18 cellular contexts compared by ENCODE assay signal in the genomic region with DNA sequence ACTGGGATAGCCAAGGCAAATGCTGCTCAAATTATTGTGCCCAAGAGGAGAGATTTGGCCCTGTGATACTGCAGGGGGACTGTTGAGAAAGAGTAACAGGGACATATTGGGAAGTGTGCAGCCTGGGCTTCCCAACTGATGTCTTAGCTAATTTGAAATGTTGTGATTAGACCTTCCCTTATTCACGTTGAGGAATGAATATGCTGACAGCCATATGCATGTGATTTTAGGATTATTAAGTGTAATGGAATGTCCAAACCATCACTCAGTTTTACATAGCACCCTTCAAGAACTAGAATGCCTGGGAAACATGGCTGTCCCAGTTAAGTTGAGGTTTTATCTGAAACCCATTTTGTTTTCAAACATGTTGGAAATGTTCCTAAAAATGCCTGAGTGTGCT.
DNase-seq lines count a peak whose midpoint lies in the region; ATAC-seq, FAIRE-seq and TF ChIP-seq lines count a peak whose summit lies in the region.
"Had no signal": no experiment of that assay in that cellular context is flagged by ENCODE, and none has a peak within 500 bp of the region (broad histone marks: within the 10 kb centered on the region; RNA-seq: fewer than 3 reads in every experiment).

No MANE protein-coding gene starts in this region.

- H3K9me3 Mint-ChIP-seq in activated naive CD4-positive, alpha-beta T cell treated with anti-CD3 and anti-CD28 coated beads for 36 hours, result no peaks in the 10 kb centered on the region
- H3K9me3 Mint-ChIP-seq: central memory CD8-positive, alpha-beta T cell had no signal

- no peaks in the 10 kb centered on the region for H3K36me3 Mint-ChIP-seq in activated naive CD4-positive, alpha-beta T cell treated with anti-CD3 and anti-CD28 coated beads for 36 hours (ENCODE audit: low read depth)

- no peak for TF ChIP-seq POLR2A in H54 (IDR thresholded peaks at IDR 0.05; ENCODE audit: low read depth, low read length)
- TF ChIP-seq POLR2A in thyroid gland (IDR thresholded peaks at IDR 0.05), result no peak

- no peak for DNase-seq in H54 (ENCODE audit: insufficient read length, low spot score)
- DNase-seq in adipocyte (ENCODE audit: low read depth), result no peak
- peak; percentile 91 for DNase-seq in fibroblast of the aortic adventitia (ENCODE audit: low read depth)
- no peak for DNase-seq in thyroid gland
- no peak for DNase-seq in activated naive CD4-positive, alpha-beta T cell treated with anti-CD3 and anti-CD28 coated beads for 36 hours
- no peak for DNase-seq in C1 segment of cervical spinal cord (lab: John Stamatoyannopoulos, UW)
- DNase-seq in mesenteric fat pad (ENCODE audit: low spot score), result no peak
- DNase-seq: activated CD8-positive, alpha-beta T cell treated with anti-CD3 and anti-CD28 coated beads, Interleukin-2, amount 10 ng/mL, durations not matched to agents 7 days and 5 days; activated effector memory CD4-positive, alpha-beta T cell treated with anti-CD3 and anti-CD28 coated beads, Interleukin-2, amount 50 U/mL, for 16 hours; NCI-H1436; NCI-H510A treated with DMSO at 0.1 percent for 48 hours; Right ventricle myocardium superior; T1000; testis had no signal

- H3K27ac Mint-ChIP-seq in activated naive CD4-positive, alpha-beta T cell treated with anti-CD3 and anti-CD28 coated beads for 36 hours, result no peak overlapping the region
- H3K27ac Mint-ChIP-seq: activated CD8-positive, alpha-beta T cell treated with anti-CD3 and anti-CD28 coated beads, Interleukin-2, amount 10 ng/mL, durations not matched to agents 7 days and 5 days had no signal

- TF ChIP-seq CTCF in fibroblast of the aortic adventitia (IDR thresholded peaks at IDR 0.05; ENCODE audit: insufficient read depth, low read length) (no peak), thyroid gland (IDR thresholded peaks at IDR 0.05) (no peak)

- peak overlapping the region; percentile 76 for H3K9ac ChIP-seq in adipocyte (ENCODE audit: low read length)

- no peak for ATAC-seq in HG03025 (IDR thresholded peaks at IDR 0.05; ENCODE audit: low FRiP score, unreplicated experiment)
- ATAC-seq: activated CD8-positive, alpha-beta T cell treated with anti-CD3 and anti-CD28 coated beads, Interleukin-2, amount 10 ng/mL, durations not matched to agents 7 days and 5 days had no signal

- H3K9me3 ChIP-seq in adipocyte (ENCODE audit: control insufficient read depth, low read length), result no peaks in the 10 kb centered on the region
- no peaks in the 10 kb centered on the region for H3K9me3 ChIP-seq in thyroid gland
- H3K9me3 ChIP-seq: testis had no signal

- no peaks in the 10 kb centered on the region for H3K27me3 Mint-ChIP-seq in activated naive CD4-positive, alpha-beta T cell treated with anti-CD3 and anti-CD28 coated beads for 36 hours (ENCODE audit: low read depth)
- H3K27me3 Mint-ChIP-seq: central memory CD8-positive, alpha-beta T cell had no signal

- CTCF ChIA-PET in activated naive CD4-positive, alpha-beta T cell treated with anti-CD3 and anti-CD28 coated beads for 36 hours (lab: Charles Lee), result no interaction called here

- H3K4me3 Mint-ChIP-seq in activated naive CD4-positive, alpha-beta T cell treated with anti-CD3 and anti-CD28 coated beads for 36 hours, result no peak overlapping the region
- H3K4me3 Mint-ChIP-seq: activated CD8-positive, alpha-beta T cell treated with anti-CD3 and anti-CD28 coated beads, Interleukin-2, amount 10 ng/mL, durations not matched to agents 7 days and 5 days; central memory CD8-positive, alpha-beta T cell had no signal

- WGBS in thyroid gland, 2 donors, result 70 to 71% methylated on average over 1 of the region's 1 CpG

- peak overlapping the region in 2 of 3 donors; percentile 66 to 79 for H3K27ac ChIP-seq in thyroid gland
- H3K27ac ChIP-seq: testis had no signal

- H3K4me1 ChIP-seq in adipocyte (ENCODE audit: control insufficient read depth, insufficient read depth, low read length) (peaks cover 50% of the 10 kb centered on the region), thyroid gland (peaks cover 52 to 53% of the 10 kb centered on the region in 2 donors)

- H3K4me3 ChIP-seq in adipocyte (ENCODE audit: low read length) (peak overlapping the region; percentile 39), fibroblast of the aortic adventitia (ENCODE audit: low read depth, low read length) (no peak overlapping the region), thyroid gland (replicated peaks in 1 of 3) (no peak overlapping the region)
- H3K4me3 ChIP-seq: lung, testis had no signal

- intact Hi-C loops in thyroid gland (cut with DNase I), result loop anchor here (10.0 kb wide), 1 partner anchor 66 kb away; no protein-coding TSS in a partner anchor
- intact Hi-C loops in activated naive CD4-positive, alpha-beta T cell treated with anti-CD3 and anti-CD28 coated beads for 36 hours (cut with micrococcal nuclease), result no loop called here

- H3K36me3 ChIP-seq in adipocyte (ENCODE audit: control insufficient read depth, insufficient read depth, low read length, severe bottlenecking), result no peaks in the 10 kb centered on the region
- H3K36me3 ChIP-seq in thyroid gland, result no peaks in the 10 kb centered on the region

- H3K27me3 ChIP-seq in adipocyte (replicated peaks; ENCODE audit: control insufficient read depth, insufficient read depth, low read length), result no peaks in the 10 kb centered on the region
- H3K27me3 ChIP-seq in thyroid gland, result no peaks in the 10 kb centered on the region
- H3K27me3 ChIP-seq: testis had no signal

- FAIRE-seq in H54 (lab: Jason Lieb, UNC), result peak; percentile 64
- FAIRE-seq: endothelial cell of umbilical vein had no signal

- peaks cover 25% of the 10 kb centered on the region for H3K4me1 Mint-ChIP-seq in activated naive CD4-positive, alpha-beta T cell treated with anti-CD3 and anti-CD28 coated beads for 36 hours (ENCODE audit: low read depth)
- H3K4me1 Mint-ChIP-seq: central memory CD8-positive, alpha-beta T cell had no signal
